8 cellular contexts compared by ENCODE assay signal in genomic region chr1:212162635-212163034, GRCh38.
DNase-seq lines count a peak whose midpoint lies in the region; ATAC-seq, FAIRE-seq and TF ChIP-seq lines count a peak whose summit lies in the region.

No MANE protein-coding gene starts in this region.

- no peaks in the 10 kb centered on the region for H3K27me3 ChIP-seq in heart right ventricle

- peak overlapping the region in 9 of 10 donors; percentile 3 to 81 (median 42) for H3K27ac ChIP-seq in heart right ventricle

- H3K36me3 ChIP-seq in heart right ventricle: no peaks in the 10 kb centered on the region

- peaks cover 31% of the 10 kb centered on the region for H3K4me1 Mint-ChIP-seq in activated CD4-positive, alpha-beta T cell treated with anti-CD3 and anti-CD28 coated beads for 36 hours

- peak overlapping the region; percentile 42 for H3K27ac Mint-ChIP-seq in activated CD4-positive, alpha-beta T cell treated with anti-CD3 and anti-CD28 coated beads for 36 hours

- POLR2A ChIA-PET in activated CD4-positive, alpha-beta T cell treated with anti-CD3 and anti-CD28 coated beads for 36 hours (lab: Charles Lee): interaction anchor here (0.7 to 1.1 kb wide), 2 partner anchors 629 to 695 kb away, joined by 3 to 9 read pairs; partner anchors contain the start of gene FLVCR1
- POLR2A ChIA-PET in HEK293T (lab: Yijun Ruan, JAX): no interaction called here

- ATAC-seq in activated CD4-positive, alpha-beta T cell treated with anti-CD3 and anti-CD28 coated beads for 36 hours: no peak
- peak; percentile 27 for ATAC-seq in HG02798 (IDR thresholded peaks at IDR 0.05; ENCODE audit: poor library complexity, unreplicated experiment)
- ATAC-seq in SK-N-SH treated with all-trans-retinoic acid at 6 μM for 48 hours: peak; percentile 76
- peak; percentile 32 to 69 (median 57) for ATAC-seq in heart right ventricle

- H3K9me3 Mint-ChIP-seq in activated CD4-positive, alpha-beta T cell treated with anti-CD3 and anti-CD28 coated beads for 36 hours (ENCODE audit: low read depth): no peaks in the 10 kb centered on the region

- no peak for TF ChIP-seq CTCF in heart right ventricle (IDR thresholded peaks at IDR 0.05)

- peak; percentile 50 for DNase-seq in activated CD4-positive, alpha-beta T cell treated with anti-CD3 and anti-CD28 coated beads for 36 hours
- DNase-seq in activated CD4-positive, alpha-beta T cell treated with anti-CD3 and anti-CD28 coated beads, Interleukin-2, amount 50 U/mL, for 1 hour: no peak
- DNase-seq in heart right ventricle (peak; percentile 31 to 76), HTR-8/SVneo (ENCODE audit: insufficient read length, low spot score) (no peak), HEK293T (ENCODE audit: extremely low spot score) (no peak), ecto neural progenitor cell (ENCODE audit: low spot score) (no peak)

- no peaks in the 10 kb centered on the region for H3K27me3 Mint-ChIP-seq in activated CD4-positive, alpha-beta T cell treated with anti-CD3 and anti-CD28 coated beads for 36 hours

- no peak for FAIRE-seq in HTR-8/SVneo (lab: Jason Lieb, UNC)

- CTCF ChIA-PET in activated CD4-positive, alpha-beta T cell treated with anti-CD3 and anti-CD28 coated beads for 36 hours (lab: Charles Lee): interaction anchor here (0.6 to 0.8 kb wide), 3 partner anchors 11 to 488 kb away, joined by 3 read pairs; no protein-coding TSS in a partner anchor
- CTCF ChIA-PET in HEK293T (lab: Yijun Ruan, JAX): no interaction called here

- no peak overlapping the region for H3K4me3 Mint-ChIP-seq in activated CD4-positive, alpha-beta T cell treated with anti-CD3 and anti-CD28 coated beads for 36 hours

- no peaks in the 10 kb centered on the region for H3K9me3 ChIP-seq in heart right ventricle

- peaks cover 5 to 52% (median 39%) of the 10 kb centered on the region in 9 donors for H3K4me1 ChIP-seq in heart right ventricle

- intact Hi-C loops in activated CD4-positive, alpha-beta T cell treated with anti-CD3 and anti-CD28 coated beads for 36 hours (cut with DNase I, micrococcal nuclease): no loop called here
- intact Hi-C loops in heart right ventricle (cut with DNase I): loop anchor here in 4 of 10 donors (5.0 to 10.0 kb wide), 5 partner anchors 75 to 125 kb away; partner anchors contain the start of gene PPP2R5A (in 2 of the 4)

- whole genome bisulfite sequencing in heart right ventricle, 2 donors: 18 to 26% methylated on average over 5 of the region's 5 CpGs

- H3K36me3 Mint-ChIP-seq in activated CD4-positive, alpha-beta T cell treated with anti-CD3 and anti-CD28 coated beads for 36 hours (ENCODE audit: low read depth): peaks cover 4% of the 10 kb centered on the region

- H3K4me3 ChIP-seq in heart right ventricle: no peak overlapping the region

TF ChIP-seq in SK-N-SH treated with all-trans-retinoic acid at 6 μM for 48 hours, 23 proteins besides CTCF, POLR2A, EP300 and RAD21 (continues in another document):
- no peak for TF ChIP-seq POU6F1 (CRISPR knock-in tag; IDR thresholded peaks at IDR 0.05; ENCODE audit: borderline replicate concordance, low read depth)
- TF ChIP-seq CSRNP3 (CRISPR knock-in tag; IDR thresholded peaks at IDR 0.05): no peak
- TF ChIP-seq PPARA (CRISPR knock-in tag; IDR thresholded peaks at IDR 0.05; ENCODE audit: borderline replicate concordance): no peak
- TF ChIP-seq CSDC2 (CRISPR knock-in tag; IDR thresholded peaks at IDR 0.05): no peak
- TF ChIP-seq RARB (CRISPR knock-in tag; IDR thresholded peaks at IDR 0.05): no peak
- TF ChIP-seq BACH2 (CRISPR knock-in tag; IDR thresholded peaks at IDR 0.05; ENCODE audit: borderline replicate concordance): no peak

TF ChIP-seq in HEK293T, 16 proteins besides CTCF, POLR2A, EP300 and RAD21:
- no peak for TF ChIP-seq BHLHE40 (IDR thresholded peaks at IDR 0.05; ENCODE audit: borderline replicate concordance)
- TF ChIP-seq CTBP1 (IDR thresholded peaks at IDR 0.05; ENCODE audit: borderline replicate concordance): no peak
- TF ChIP-seq ARNT (IDR thresholded peaks at IDR 0.05): no peak
- no peak for TF ChIP-seq HDGF (IDR thresholded peaks at IDR 0.05; ENCODE audit: borderline replicate concordance)
- no peak for TF ChIP-seq LEF1 (IDR thresholded peaks at IDR 0.05; ENCODE audit: borderline replicate concordance)
- no peak for TF ChIP-seq PKNOX1 (IDR thresholded peaks at IDR 0.05)
- no peak for TF ChIP-seq FOXK2 (IDR thresholded peaks at IDR 0.05)
- no peak for TF ChIP-seq SP1 (IDR thresholded peaks at IDR 0.05)
- TF ChIP-seq L3MBTL2 (conservative IDR thresholded peaks at IDR 0.05): no peak
- TF ChIP-seq SUZ12 (IDR thresholded peaks at IDR 0.05): no peak
- no peak for TF ChIP-seq ZNF384 (IDR thresholded peaks at IDR 0.05)
- TF ChIP-seq NFRKB (IDR thresholded peaks at IDR 0.05): no peak
- TF ChIP-seq TARDBP (IDR thresholded peaks at IDR 0.05): no peak
- TF ChIP-seq FOXA1 (IDR thresholded peaks at IDR 0.05): no peak
- no peak for TF ChIP-seq FOXM1 (IDR thresholded peaks at IDR 0.05; ENCODE audit: borderline replicate concordance)
- no peak for TF ChIP-seq ELF4 (IDR thresholded peaks at IDR 0.05)

Comparison
In these comparisons a context has a peak if more than half of its experiments do, and no peak if none do; other contexts are left out.
1. DNase-seq: peak in activated CD4-positive, alpha-beta T cell treated with anti-CD3 and anti-CD28 coated beads for 36 hours (single experiment) and heart right ventricle (2 of 2); none in activated CD4-positive, alpha-beta T cell treated with anti-CD3 and anti-CD28 coated beads, Interleukin-2, amount 50 U/mL, for 1 hour (single experiment), HTR-8/SVneo (single experiment), HEK293T (single experiment) and ecto neural progenitor cell (single experiment).